In genomic region chr17:63516910-63517824, GRCh38 we compare ENCODE assay signal across 1 cellular context.
TF ChIP-seq lines count a peak whose summit lies in the region.

No MANE protein-coding gene starts in this region.

TF ChIP-seq in HepG2, 621 proteins besides CTCF, POLR2A, EP300 and RAD21 (continued from another document and continues in another):
- TF ChIP-seq ZNF800 (CRISPR knock-in tag; IDR thresholded peaks at IDR 0.05) = peak; percentile 81; the same call in 1 of the 2 replicates
- TF ChIP-seq RFX3 (CRISPR knock-in tag; IDR thresholded peaks at IDR 0.05) = no peak
- TF ChIP-seq HIVEP1 (CRISPR knock-in tag; IDR thresholded peaks at IDR 0.05) = no peak
- no peak for TF ChIP-seq MAFG (CRISPR knock-in tag; IDR thresholded peaks at IDR 0.05)
- TF ChIP-seq SCMH1 (CRISPR knock-in tag; IDR thresholded peaks at IDR 0.05; ENCODE audit: borderline replicate concordance) = no peak
- TF ChIP-seq ZNF609 (CRISPR knock-in tag; IDR thresholded peaks at IDR 0.05; ENCODE audit: borderline replicate concordance) = peak; percentile 65; the same call in 1 of the 2 replicates
- no peak for TF ChIP-seq KDM5B (CRISPR knock-in tag; IDR thresholded peaks at IDR 0.05; ENCODE audit: borderline replicate concordance)
- TF ChIP-seq HES4 (CRISPR knock-in tag; IDR thresholded peaks at IDR 0.05; ENCODE audit: borderline replicate concordance) = no peak
- peak; percentile 35; the same call in 1 of the 2 replicates for TF ChIP-seq ZNF687 (CRISPR knock-in tag; IDR thresholded peaks at IDR 0.05)
- peak; percentile 5; the same call in 1 of the 2 replicates for TF ChIP-seq ZKSCAN8 (CRISPR knock-in tag; IDR thresholded peaks at IDR 0.05; ENCODE audit: borderline replicate concordance)
- no peak for TF ChIP-seq ZNF891 (CRISPR knock-in tag; IDR thresholded peaks at IDR 0.05)
- TF ChIP-seq FOXA3 (CRISPR knock-in tag; IDR thresholded peaks at IDR 0.05) = peak; percentile 74
- TF ChIP-seq ZNF414 (CRISPR knock-in tag; IDR thresholded peaks at IDR 0.05) = 0 out of 2 replicates have a peak, but pooled peaks have one; percentile 41
- TF ChIP-seq ZNF333 (CRISPR knock-in tag; IDR thresholded peaks at IDR 0.05; ENCODE audit: borderline replicate concordance) = no peak
- peak; percentile 71; the same call in 1 of the 2 replicates for TF ChIP-seq ZMAT3 (CRISPR knock-in tag; conservative IDR thresholded peaks at IDR 0.05)
- TF ChIP-seq EZH2 (conservative IDR thresholded peaks at IDR 0.05; ENCODE audit: low read depth, low read length) = no peak
- no peak for TF ChIP-seq ZNF10 (CRISPR knock-in tag; IDR thresholded peaks at IDR 0.05; ENCODE audit: borderline replicate concordance, low read depth)
- TF ChIP-seq TEAD3 (CRISPR knock-in tag; optimal IDR thresholded peaks at IDR 0.05; ENCODE audit: borderline replicate concordance) = peak; percentile 49
- no peak for TF ChIP-seq ZBTB7A (CRISPR knock-in tag; IDR thresholded peaks at IDR 0.05)
- no peak for TF ChIP-seq U2AF2 (IDR thresholded peaks at IDR 0.05; ENCODE audit: low read depth, low read length)
- no peak for TF ChIP-seq CEBPZ (IDR thresholded peaks at IDR 0.05; ENCODE audit: low read length)
- peak; percentile 71 for TF ChIP-seq HNF4G (IDR thresholded peaks at IDR 0.05; ENCODE audit: borderline replicate concordance, low read depth, low read length)
- TF ChIP-seq HNF4G (CRISPR knock-in tag; IDR thresholded peaks at IDR 0.05; ENCODE audit: borderline replicate concordance, low read depth) = peak; percentile 89; the same call in 1 of the 2 replicates
- TF ChIP-seq ZNF530 (CRISPR knock-in tag; IDR thresholded peaks at IDR 0.05; ENCODE audit: low read depth) = no peak
- TF ChIP-seq ZBTB44 (CRISPR knock-in tag; IDR thresholded peaks at IDR 0.05) = no peak
- no peak for TF ChIP-seq BCLAF1 (IDR thresholded peaks at IDR 0.05)
- peak; percentile 67; the same call in 1 of the 2 replicates for TF ChIP-seq ERF (CRISPR knock-in tag; IDR thresholded peaks at IDR 0.05)
- peak; percentile 69; the same call in 1 of the 2 replicates for TF ChIP-seq ZNF878 (CRISPR knock-in tag; IDR thresholded peaks at IDR 0.05)
- no peak for TF ChIP-seq ZNF224 (CRISPR knock-in tag; IDR thresholded peaks at IDR 0.05)
- no peak for TF ChIP-seq SIN3A (IDR thresholded peaks at IDR 0.05; ENCODE audit: borderline replicate concordance, low read depth, low read length)
- 0 out of 2 replicates have a peak, but pooled peaks have one; percentile 49 for TF ChIP-seq IRF2 (CRISPR knock-in tag; IDR thresholded peaks at IDR 0.05)
- no peak for TF ChIP-seq GTF3A (CRISPR knock-in tag; conservative IDR thresholded peaks at IDR 0.05)
- peak; percentile 50; the same call in 1 of the 2 replicates for TF ChIP-seq SMAD3 (CRISPR knock-in tag; IDR thresholded peaks at IDR 0.05)
